Comparison of ENCODE assay signal across 9 cellular contexts in genomic region chr7:48101880-48102448, GRCh38. TPM values are rescaled to one million over a fixed set of nuclear protein-coding genes. Genes with fewer than 3 reads are reported as not detected.
DNase-seq lines count a peak whose midpoint lies in the region; ATAC-seq and TF ChIP-seq lines count a peak whose summit lies in the region.
"Had no signal": no experiment of that assay in that cellular context is flagged by ENCODE, and none has a peak within 500 bp of the region (broad histone marks: within the 10 kb centered on the region; RNA-seq: fewer than 3 reads in every experiment).

No MANE protein-coding gene starts in this region.

- no peaks in the 10 kb centered on the region for H3K9me3 ChIP-seq in HCT116 (ENCODE audit: control insufficient read depth in 1 of 2, insufficient read depth in 1 of 2, low read depth in 1 of 2, low read length in 2 of 2)
- H3K9me3 ChIP-seq: right lobe of liver had no signal

- no peaks in the 10 kb centered on the region for H3K9me2 ChIP-seq in HCT116 (ENCODE audit: insufficient read depth)

- no peaks in the 10 kb centered on the region for H4K20me1 ChIP-seq in HCT116 (ENCODE audit: insufficient read depth)

- POLR2A ChIA-PET in HCT116 (lab: Charles Lee), result interaction anchor here (1.1 to 1.7 kb wide), 2 partner anchors 10 to 18 kb away, joined by 3 to 4 read pairs; no protein-coding TSS in a partner anchor

- intact Hi-C loops in CD14-positive monocyte (cut with micrococcal nuclease), result no loop called here
- intact Hi-C loops in HCT116 (cut with micrococcal nuclease), result no loop called here
- intact Hi-C loops in activated naive CD4-positive, alpha-beta T cell treated with anti-CD3 and anti-CD28 coated beads for 36 hours (cut with micrococcal nuclease), result no loop called here
- intact Hi-C loops in left colon (cut with DNase I, micrococcal nuclease), result no loop called here
- intact Hi-C loops in activated T-helper 2 cell treated with anti-CD3 and anti-CD28 coated beads, Interferon-gamma antibody, Interleukin-2, Interleukin-4, amounts not matched to agents 10 μg/mL and 5 μg/mL and 100 μg/mL, durations not matched to agents 14 hours and 24 hours and 36 hours (cut with micrococcal nuclease), result no loop called here

- peak overlapping the region; percentile 3 to 81 (median 55) for H3K27ac Mint-ChIP-seq in CD14-positive monocyte
- H3K27ac Mint-ChIP-seq in activated naive CD4-positive, alpha-beta T cell treated with anti-CD3 and anti-CD28 coated beads for 36 hours, result peak overlapping the region; percentile 21
- no peak overlapping the region for H3K27ac Mint-ChIP-seq in activated T-helper 2 cell treated with anti-CD3 and anti-CD28 coated beads, Interferon-gamma antibody, Interleukin-2, Interleukin-4, amounts not matched to agents 10 μg/mL and 5 μg/mL and 100 μg/mL, durations not matched to agents 14 hours and 24 hours and 36 hours

- peaks cover 26% of the 10 kb centered on the region for H3K4me1 Mint-ChIP-seq in CD14-positive monocyte
- peaks cover 35% of the 10 kb centered on the region for H3K4me1 Mint-ChIP-seq in activated naive CD4-positive, alpha-beta T cell treated with anti-CD3 and anti-CD28 coated beads for 36 hours (ENCODE audit: low read depth)
- H3K4me1 Mint-ChIP-seq in activated T-helper 2 cell treated with anti-CD3 and anti-CD28 coated beads, Interferon-gamma antibody, Interleukin-2, Interleukin-4, amounts not matched to agents 10 μg/mL and 5 μg/mL and 100 μg/mL, durations not matched to agents 14 hours and 24 hours and 36 hours (ENCODE audit: low read depth), result peaks cover 29% of the 10 kb centered on the region

- no peak for TF ChIP-seq POLR2A in HCT116 (IDR thresholded peaks at IDR 0.05; ENCODE audit: borderline replicate concordance, extremely low read depth, insufficient read depth, insufficient read length)

- H3K36me3 Mint-ChIP-seq in CD14-positive monocyte, result peaks cover 90% of the 10 kb centered on the region in 2 donors
- peaks cover 44% of the 10 kb centered on the region for H3K36me3 Mint-ChIP-seq in activated naive CD4-positive, alpha-beta T cell treated with anti-CD3 and anti-CD28 coated beads for 36 hours (ENCODE audit: low read depth)
- peaks cover 79% of the 10 kb centered on the region for H3K36me3 Mint-ChIP-seq in activated T-helper 2 cell treated with anti-CD3 and anti-CD28 coated beads, Interferon-gamma antibody, Interleukin-2, Interleukin-4, amounts not matched to agents 10 μg/mL and 5 μg/mL and 100 μg/mL, durations not matched to agents 14 hours and 24 hours and 36 hours (ENCODE audit: low read depth)

- no peak overlapping the region for H3K4me3 ChIP-seq in HCT116 (replicated peaks in 1 of 2; ENCODE audit: low read depth in 1 of 2, low read length in 2 of 2)
- H3K4me3 ChIP-seq: right lobe of liver had no signal

- no peak overlapping the region for H3K9ac ChIP-seq in HCT116 (ENCODE audit: low read length)

- H3K4me3 Mint-ChIP-seq in CD14-positive monocyte, result no peak overlapping the region
- no peak overlapping the region for H3K4me3 Mint-ChIP-seq in activated naive CD4-positive, alpha-beta T cell treated with anti-CD3 and anti-CD28 coated beads for 36 hours
- H3K4me3 Mint-ChIP-seq in activated T-helper 2 cell treated with anti-CD3 and anti-CD28 coated beads, Interferon-gamma antibody, Interleukin-2, Interleukin-4, amounts not matched to agents 10 μg/mL and 5 μg/mL and 100 μg/mL, durations not matched to agents 14 hours and 24 hours and 36 hours (ENCODE audit: low read depth), result no peak overlapping the region

- H3K4me2 ChIP-seq in HCT116 (ENCODE audit: low read length), result no peak overlapping the region

- CTCF ChIA-PET in HCT116 (lab: Charles Lee), result interaction anchor here (0.7 kb wide), 1 partner anchor 9 kb away, joined by 3 read pairs; no protein-coding TSS in a partner anchor
- CTCF ChIA-PET in activated naive CD4-positive, alpha-beta T cell treated with anti-CD3 and anti-CD28 coated beads for 36 hours (lab: Charles Lee), result interaction anchor here (0.6 to 2.9 kb wide), 11 partner anchors 9 to 157 kb away, joined by 3 to 14 read pairs (median 4); no protein-coding TSS in a partner anchor

- peaks cover 0 to 6% (median 2%) of the 10 kb centered on the region in 7 donors for H3K9me3 Mint-ChIP-seq in CD14-positive monocyte
- H3K9me3 Mint-ChIP-seq in activated naive CD4-positive, alpha-beta T cell treated with anti-CD3 and anti-CD28 coated beads for 36 hours, result no peaks in the 10 kb centered on the region
- H3K9me3 Mint-ChIP-seq in activated T-helper 2 cell treated with anti-CD3 and anti-CD28 coated beads, Interferon-gamma antibody, Interleukin-2, Interleukin-4, amounts not matched to agents 10 μg/mL and 5 μg/mL and 100 μg/mL, durations not matched to agents 14 hours and 24 hours and 36 hours, result no peaks in the 10 kb centered on the region

- H2AFZ ChIP-seq in HCT116 (ENCODE audit: low read depth, low read length, poor library complexity, severe bottlenecking), result no peak overlapping the region

- peaks cover 0 to 1% (median 0%) of the 10 kb centered on the region in 3 donors for H3K27me3 Mint-ChIP-seq in CD14-positive monocyte (ENCODE audit: low read depth in 3 of 3)
- H3K27me3 Mint-ChIP-seq in activated naive CD4-positive, alpha-beta T cell treated with anti-CD3 and anti-CD28 coated beads for 36 hours (ENCODE audit: low read depth), result no peaks in the 10 kb centered on the region
- no peaks in the 10 kb centered on the region for H3K27me3 Mint-ChIP-seq in activated T-helper 2 cell treated with anti-CD3 and anti-CD28 coated beads, Interferon-gamma antibody, Interleukin-2, Interleukin-4, amounts not matched to agents 10 μg/mL and 5 μg/mL and 100 μg/mL, durations not matched to agents 14 hours and 24 hours and 36 hours (ENCODE audit: low read depth)

- H3K27ac ChIP-seq in HCT116 (ENCODE audit: low read depth, low read length), result no peak overlapping the region
- H3K27ac ChIP-seq: right lobe of liver had no signal

- no peak for TF ChIP-seq RAD21 in HCT116 (IDR thresholded peaks at IDR 0.05; ENCODE audit: low read depth)

- peak; percentile 67 for TF ChIP-seq CTCF in CD14-positive monocyte (IDR thresholded peaks at IDR 0.05)
- TF ChIP-seq CTCF in HCT116 (IDR thresholded peaks at IDR 0.05 in 2 of 3, conservative IDR thresholded peaks at IDR 0.05 in 1 of 3; ENCODE audit: borderline replicate concordance in 1 of 3, insufficient read depth in 1 of 3, low read depth in 2 of 3, low read length in 2 of 3), result peak in 2 of 3 experiments; percentile 48 to 53; a peak in 4 of 6 replicates

- ATAC-seq in HCT116 (peak; percentile 61; the same call in 1 of the 2 replicates), left colon (peak; percentile 34), HG03571 (IDR thresholded peaks at IDR 0.05; ENCODE audit: unreplicated experiment) (no peak), GM21526 (IDR thresholded peaks at IDR 0.05; ENCODE audit: low FRiP score, unreplicated experiment) (no peak)

- RAD21 ChIA-PET in HCT116 (lab: Charles Lee; ENCODE audit: low non-redundant PET in 1 of 2, low total read pairs in 2 of 2, uncharacterized antibody in 2 of 2, unreplicated experiment in 2 of 2), result no interaction called here

- BruUV-seq in HCT116 (replicated peaks; lab: Mats Ljungman, UMichigan), result no TSS peak

- DNase-seq in CD14-positive monocyte (ENCODE audit: low spot score), result no peak
- DNase-seq in HCT116 (ENCODE audit: low read depth, low spot score), result no peak
- DNase-seq in activated naive CD4-positive, alpha-beta T cell treated with anti-CD3 and anti-CD28 coated beads for 36 hours, result peak; percentile 46
- no peak for DNase-seq in left colon
- no peak for DNase-seq in activated T-helper 2 cell treated with anti-CD3 and anti-CD28 coated beads, Interferon-gamma antibody, Interleukin-2, Interleukin-4, amounts not matched to agents 10 μg/mL and 5 μg/mL and 100 μg/mL, durations not matched to agents 14 hours and 24 hours and 36 hours (ENCODE audit: low spot score)
- DNase-seq in NCI-H446 (lab: John Stamatoyannopoulos, UW), result no peak
- DNase-seq: right lobe of liver had no signal

- peaks cover 2 to 27% of the 10 kb centered on the region in 2 experiments; a peak in 1 of 4 replicates for H3K36me3 ChIP-seq in HCT116 (ENCODE audit: control insufficient read depth in 1 of 2, insufficient read depth in 2 of 2, low read length in 2 of 2)

- H3K4me1 ChIP-seq in HCT116 (ENCODE audit: control insufficient read depth in 1 of 2, insufficient read depth in 2 of 2, low read length in 2 of 2), result no peaks in the 10 kb centered on the region
- H3K4me1 ChIP-seq: right lobe of liver had no signal

- no peaks in the 10 kb centered on the region for H3K27me3 ChIP-seq in HCT116 (ENCODE audit: insufficient read depth, low read length)
- H3K27me3 ChIP-seq: right lobe of liver had no signal

- H3K79me2 ChIP-seq in HCT116 (ENCODE audit: insufficient read depth, low read length), result no peaks in the 10 kb centered on the region

TF ChIP-seq in HCT116, 20 proteins besides CTCF, POLR2A, EP300 and RAD21:
- TF ChIP-seq POLR2AphosphoS5 (IDR thresholded peaks at IDR 0.05; ENCODE audit: low read depth, low read length) (0 out of 2 replicates have a peak, but pooled peaks have one; percentile 13), EZH2 (IDR thresholded peaks at IDR 0.05) (no peak)

RNA-seq across cellular contexts. Expression of gene UPP1, which starts 12.9 kb away (rescaled TPM):
- polyA plus RNA-seq in CD14-positive monocyte, result 100 to 1,000 TPM; 109 to 129 TPM
- total RNA-seq in HCT116 (2021; ENCODE audit: unreplicated experiment) (42.7 TPM), left colon (10 to 100 TPM; 45.6 to 54.2 TPM)
- polyA plus RNA-seq in HCT116 (2012), result 221 and 353 TPM in 2 replicates
- 10 to 100 TPM; 46.9 to 48.2 TPM for total RNA-seq in activated naive CD4-positive, alpha-beta T cell treated with anti-CD3 and anti-CD28 coated beads for 36 hours
- 48.9 and 52.9 TPM in 2 replicates for total RNA-seq in activated T-helper 2 cell treated with anti-CD3 and anti-CD28 coated beads, Interferon-gamma antibody, Interleukin-2, Interleukin-4, amounts not matched to agents 10 μg/mL and 5 μg/mL and 100 μg/mL, durations not matched to agents 14 hours and 24 hours and 36 hours

Comparison
In these comparisons a context has a peak if more than half of its experiments do, and no peak if none do; other contexts are left out.
1. ATAC-seq: peak in HCT116 (single experiment) and left colon (single experiment); none in HG03571 (single experiment) and GM21526 (single experiment).